Comparison of ENCODE assay signal across 8 cellular contexts in genomic region chr2:157261199-157261782, GRCh38.
DNase-seq lines count a peak whose midpoint lies in the region; ATAC-seq and TF ChIP-seq lines count a peak whose summit lies in the region.

No MANE protein-coding gene starts in this region.

- no peak for TF ChIP-seq CTCF in foreskin fibroblast (IDR thresholded peaks at IDR 0.05; ENCODE audit: low read depth, low read length)

- peak; percentile 80 for DNase-seq in activated effector memory CD4-positive, alpha-beta T cell treated with anti-CD3 and anti-CD28 coated beads, Interleukin-2, amount 50 U/mL, for 16 hours
- no peak for DNase-seq in activated effector memory CD4-positive, alpha-beta T cell treated with Interleukin-2 at 50 U/mL for 16 hours
- peak; percentile 25 to 44 for DNase-seq in activated CD4-positive, alpha-beta T cell treated with anti-CD3 and anti-CD28 coated beads, Interleukin-2, amount 50 U/mL, for 4 hours
- DNase-seq in foreskin fibroblast (peak; percentile 44 to 72), SKM-1 (lab: John Stamatoyannopoulos, UW; ENCODE audit: unreplicated experiment) (no peak)
- DNase-seq in stimulated activated CD4-positive, alpha-beta T cell treated with anti-CD3 and anti-CD28 coated beads, Interleukin-2, amount 100 ng/mL, for 48 hours: peak; percentile 38 to 52

- ATAC-seq in GM21723 (IDR thresholded peaks at IDR 0.05; ENCODE audit: unreplicated experiment) (no peak), GM19328 (IDR thresholded peaks at IDR 0.05; ENCODE audit: unreplicated experiment) (no peak)

- H3K4me3 ChIP-seq in foreskin fibroblast (ENCODE audit: low read depth in 1 of 2, low read length in 2 of 2): peak overlapping the region; percentile 8 to 55

Comparison
In these comparisons a context has a peak if more than half of its experiments do, and no peak if none do; other contexts are left out.
1. DNase-seq: peak in activated effector memory CD4-positive, alpha-beta T cell treated with anti-CD3 and anti-CD28 coated beads, Interleukin-2, amount 50 U/mL, for 16 hours (single experiment), activated CD4-positive, alpha-beta T cell treated with anti-CD3 and anti-CD28 coated beads, Interleukin-2, amount 50 U/mL, for 4 hours (2 of 2), foreskin fibroblast (2 of 2) and stimulated activated CD4-positive, alpha-beta T cell treated with anti-CD3 and anti-CD28 coated beads, Interleukin-2, amount 100 ng/mL, for 48 hours (2 of 2); none in activated effector memory CD4-positive, alpha-beta T cell treated with Interleukin-2 at 50 U/mL for 16 hours (single experiment) and SKM-1 (single experiment).